Comparison of ENCODE assay signal across 22 cellular contexts in the genomic region with DNA sequence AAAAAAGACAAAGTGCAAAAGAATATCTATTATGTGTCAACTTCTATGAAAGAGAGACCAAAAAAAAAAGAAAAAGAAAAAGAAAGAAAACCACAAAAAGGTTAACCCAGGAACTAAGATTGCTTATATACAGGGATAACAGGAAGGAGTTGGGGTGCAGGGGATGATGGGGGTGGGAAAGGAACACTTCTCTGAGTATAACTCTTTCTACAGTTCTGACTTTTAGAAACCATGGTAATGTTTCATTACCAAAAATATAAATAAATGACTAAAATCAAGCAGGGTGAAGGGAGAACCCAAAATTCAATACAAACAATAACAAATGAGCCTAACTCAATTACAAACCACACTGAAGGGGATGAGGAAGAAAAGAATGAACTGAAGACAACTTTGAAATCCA. TPM values are rescaled to one million over a fixed set of nuclear protein-coding genes. Genes with fewer than 3 reads are reported as not detected.
"Had no signal": no experiment of that assay in that cellular context is flagged by ENCODE, and none has a peak within 500 bp of the region (broad histone marks: within the 10 kb centered on the region; RNA-seq: fewer than 3 reads in every experiment).

No MANE protein-coding gene starts in this region.

- DNase-seq: KBM-7, MV-4-11, NCI-H1048, NCI-H1105, NCI-H1417 treated with DMSO at 0.1 percent for 48 hours, NCI-H146, NCI-H1694 treated with DMSO at 0.1 percent for 48 hours, NCI-H1930, NCI-H2081, NCI-H2107, NCI-H2227 treated with DMSO at 0.1 percent for 48 hours, NCI-H510A, NCI-H524 treated with DMSO at 0.1 percent for 48 hours, NCI-H69, NCI-H774, Right ventricle myocardium superior, RPMI8226, SIG-M5 had no signal

RNA-seq across cellular contexts. Expression of gene IFNG-AS1, which starts 9.1 kb away (rescaled TPM):
- total RNA-seq: HT-29, LHCN-M2, MCF 10A, Right ventricle myocardium superior, SJSA1 had no signal
